Comparison of ENCODE assay signal across 8 cellular contexts in genomic region chr4:185395956-185396723, GRCh38. TPM values are rescaled to one million over a fixed set of nuclear protein-coding genes. Genes with fewer than 3 reads are reported as not detected.
A peak's percentile ranks its signal among the peaks of the same experiment; 100 is the strongest.
DNase-seq lines count a peak whose midpoint lies in the region; TF ChIP-seq lines count a peak whose summit lies in the region.

No MANE protein-coding gene starts in this region.

- peaks cover 22% of the 10 kb centered on the region for H3K4me1 Mint-ChIP-seq in neural progenitor cell

- peaks cover 4% of the 10 kb centered on the region for H3K9me3 Mint-ChIP-seq in neural progenitor cell

- H3K4me3 ChIP-seq in HAP-1: peak overlapping the region; percentile 55
- H3K4me3 ChIP-seq in MG63: peak overlapping the region; percentile 68
- H3K4me3 ChIP-seq in foreskin fibroblast (ENCODE audit: low read depth in 1 of 2, low read length in 2 of 2): peak overlapping the region; percentile 68 to 74
- peak overlapping the region; percentile 44 for H3K4me3 ChIP-seq in neural progenitor cell
- peak overlapping the region; percentile 75 to 85 for H3K4me3 ChIP-seq in stomach smooth muscle (ENCODE audit: low read length in 2 of 2)

- peaks cover 5% of the 10 kb centered on the region for H3K27me3 Mint-ChIP-seq in neural progenitor cell (ENCODE audit: insufficient read depth, low read depth)

- H3K27ac Mint-ChIP-seq in neural progenitor cell: peak overlapping the region; percentile 98

- no peak overlapping the region for H3K27ac ChIP-seq in neural progenitor cell
- H3K27ac ChIP-seq in stomach smooth muscle (ENCODE audit: low read length): peak overlapping the region; percentile 94

- peak overlapping the region; percentile 65 for H2AFZ ChIP-seq in neural progenitor cell (replicated peaks)

- H3F3A ChIP-seq in neural progenitor cell (ENCODE audit: low read depth): peaks cover 38% of the 10 kb centered on the region

- H3K36me3 Mint-ChIP-seq in neural progenitor cell: peaks cover 5% of the 10 kb centered on the region

- peaks cover 11% of the 10 kb centered on the region; the same call in 1 of the 2 replicates for H3K36me3 ChIP-seq in HAP-1 (replicated peaks)
- H3K36me3 ChIP-seq in MG63: no peaks in the 10 kb centered on the region; the same call in 1 of the 2 replicates
- H3K36me3 ChIP-seq in neural progenitor cell: peaks cover 9% of the 10 kb centered on the region
- H3K36me3 ChIP-seq in stomach smooth muscle (ENCODE audit: control insufficient read depth in 2 of 2, insufficient read depth in 2 of 2, low read length in 2 of 2): peaks cover 3 to 11% of the 10 kb centered on the region in 2 donors

- H3K9me3 ChIP-seq in HAP-1 (no peaks in the 10 kb centered on the region), MG63 (no peaks in the 10 kb centered on the region), neural progenitor cell (ENCODE audit: low read depth) (no peaks in the 10 kb centered on the region), stomach smooth muscle (ENCODE audit: control insufficient read depth in 2 of 2, low read length in 2 of 2) (no peaks in the 10 kb centered on the region)

- H3K4me2 ChIP-seq in neural progenitor cell: peak overlapping the region; percentile 80

- H3K27me3 ChIP-seq in HAP-1 (ENCODE audit: low read depth): no peaks in the 10 kb centered on the region
- H3K27me3 ChIP-seq in MG63: no peaks in the 10 kb centered on the region
- H3K27me3 ChIP-seq in neural progenitor cell: peaks cover 12% of the 10 kb centered on the region
- H3K27me3 ChIP-seq in stomach smooth muscle (ENCODE audit: control insufficient read depth in 1 of 2, insufficient read depth in 2 of 2, low read length in 2 of 2): no peaks in the 10 kb centered on the region

- peak; percentile 97 for DNase-seq in G401 (ENCODE audit: low spot score)
- DNase-seq in HAP-1 (ENCODE audit: low spot score in 2 of 2): peak; percentile 94 to 96
- peak; percentile 93 for DNase-seq in MG63
- DNase-seq in SHP77 (lab: John Stamatoyannopoulos, UW): peak; percentile 60 to 82
- DNase-seq in activated gamma-delta T cell treated with Interleukin-2 at 50 U/mL for 16 hours: peak; percentile 92
- DNase-seq in foreskin fibroblast: peak; percentile 98 to 99
- DNase-seq in neural progenitor cell (ENCODE audit: low spot score): peak; percentile 98

- H3K9ac ChIP-seq in neural progenitor cell (no peak overlapping the region), stomach smooth muscle (ENCODE audit: low read length in 2 of 2) (peak overlapping the region; percentile 80 to 89)

- no peaks in the 10 kb centered on the region for H3K79me2 ChIP-seq in neural progenitor cell (ENCODE audit: low read depth)

- H4K20me1 ChIP-seq in neural progenitor cell (ENCODE audit: low read depth): no peaks in the 10 kb centered on the region

- TF ChIP-seq CTCF in foreskin fibroblast (IDR thresholded peaks at IDR 0.05; ENCODE audit: low read depth, low read length): no peak
- no peak for TF ChIP-seq CTCF in neural progenitor cell (IDR thresholded peaks at IDR 0.05)

- H3K4me3 Mint-ChIP-seq in neural progenitor cell: peak overlapping the region; percentile 88

- in situ Hi-C loops in G401 (cut with HindIII; ENCODE audit: low sequenced_read_pairs): no loop called here
- in situ Hi-C loops in HAP-1 (cut with MboI; ENCODE audit: low sequenced_read_pairs): loop anchor here (10.0 kb wide), 1 partner anchor 191 kb away; the partner anchor contains the start of genes CFAP97 and SNX25

- H3K4me1 ChIP-seq in HAP-1: peaks cover 20% of the 10 kb centered on the region
- H3K4me1 ChIP-seq in neural progenitor cell: peaks cover 12% of the 10 kb centered on the region
- peaks cover 10% of the 10 kb centered on the region for H3K4me1 ChIP-seq in stomach smooth muscle (ENCODE audit: control insufficient read depth, insufficient read depth, low read length)

RNA-seq across cellular contexts. Expression of gene LRP2BP, which starts 0.4 kb away (rescaled TPM):
- not detected in 2 replicates for total RNA-seq in G401 (2014; rRNA removed; shearing (Covaris generic))
- total RNA-seq in MG63 (2014; rRNA removed; shearing (Covaris generic); ENCODE audit: low replicate concordance): 0.43 TPM in 1 of 2 replicates, not detected in the other
- total RNA-seq in neural progenitor cell (ENCODE audit: low replicate concordance): 0.69 and 1.3 TPM in 2 replicates

RNA-seq across cellular contexts. Expression of gene ANKRD37, which starts 0.5 kb away (rescaled TPM):
- total RNA-seq in G401 (2014; rRNA removed; shearing (Covaris generic)): 1.6 and 5.8 TPM in 2 replicates
- total RNA-seq in MG63 (2014; rRNA removed; shearing (Covaris generic); ENCODE audit: low replicate concordance): 1.2 and 1.7 TPM in 2 replicates
- 12.5 and 16.3 TPM in 2 replicates for total RNA-seq in neural progenitor cell (ENCODE audit: low replicate concordance)

RNA-seq across cellular contexts. Expression of gene UFSP2, which starts 29.6 kb away (rescaled TPM):
- total RNA-seq in G401 (2014; rRNA removed; shearing (Covaris generic)): 28.7 and 55.8 TPM in 2 replicates
- total RNA-seq in MG63 (2014; rRNA removed; shearing (Covaris generic); ENCODE audit: low replicate concordance): 12.2 and 19.9 TPM in 2 replicates
- 43.0 and 56.9 TPM in 2 replicates for total RNA-seq in neural progenitor cell (ENCODE audit: low replicate concordance)
